1 cellular context compared by ENCODE assay signal in genomic region chr2:211836409-211836808, GRCh38.
TF ChIP-seq lines count a peak whose summit lies in the region.

No MANE protein-coding gene starts in this region.

TF ChIP-seq in GM23338, 12 proteins besides CTCF, POLR2A, EP300 and RAD21 (continued from another document):
- TF ChIP-seq ZNF462 (CRISPR knock-in tag; IDR thresholded peaks at IDR 0.05) (no peak), STAT1 (IDR thresholded peaks at IDR 0.05; ENCODE audit: unreplicated experiment) (no peak), CREB1 (CRISPR knock-in tag; IDR thresholded peaks at IDR 0.05; ENCODE audit: low read depth) (no peak), POLR2AphosphoS5 (IDR thresholded peaks at IDR 0.05; ENCODE audit: low read depth) (no peak), JUNB (IDR thresholded peaks at IDR 0.05; ENCODE audit: unreplicated experiment) (no peak), ZNF331 (CRISPR knock-in tag; IDR thresholded peaks at IDR 0.05; ENCODE audit: low read depth) (no peak), EZH2 (IDR thresholded peaks at IDR 0.05; ENCODE audit: low read depth, unreplicated experiment) (no peak), NANOG (IDR thresholded peaks at IDR 0.05; ENCODE audit: borderline replicate concordance) (no peak), ZNF114 (CRISPR knock-in tag; IDR thresholded peaks at IDR 0.05) (no peak), EZH2phosphoT487 (IDR thresholded peaks at IDR 0.05; ENCODE audit: unreplicated experiment) (no peak), ETS1 (IDR thresholded peaks at IDR 0.05) (no peak)
